Comparison of ENCODE assay signal across 20 cellular contexts in the genomic region with DNA sequence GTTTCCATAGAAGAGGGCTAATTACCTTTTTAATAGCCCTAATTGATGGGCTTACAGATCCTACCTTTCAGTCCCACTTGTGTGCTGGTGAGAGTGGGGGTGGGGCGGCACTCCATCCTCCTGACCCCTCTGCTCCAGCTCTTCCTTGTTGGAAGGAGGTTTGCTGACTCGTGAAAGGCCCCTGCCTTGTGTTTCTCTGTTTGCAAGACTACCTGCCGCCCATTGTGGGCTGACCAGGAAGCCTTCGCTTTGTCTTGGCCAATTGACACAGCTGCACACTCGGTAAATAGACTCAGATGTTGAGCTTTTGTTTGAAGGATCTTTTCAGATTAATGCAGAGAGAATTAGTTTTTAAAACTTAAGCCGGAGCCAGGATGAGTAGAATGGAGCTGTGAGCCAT.
DNase-seq lines count a peak whose midpoint lies in the region; ATAC-seq and TF ChIP-seq lines count a peak whose summit lies in the region.
"Had no signal": no experiment of that assay in that cellular context is flagged by ENCODE, and none has a peak within 500 bp of the region (broad histone marks: within the 10 kb centered on the region; RNA-seq: fewer than 3 reads in every experiment).

No MANE protein-coding gene starts in this region.

- intact Hi-C loops in left colon (cut with DNase I, micrococcal nuclease), result no loop called here

- TF ChIP-seq CTCF in GM20000 (IDR thresholded peaks at IDR 0.05; ENCODE audit: extremely low read depth, missing control alignments), result no peak

- no peak overlapping the region for H3K27ac ChIP-seq in caudate nucleus (ENCODE audit: low read depth, low read length)
- H3K27ac ChIP-seq: brain microvascular endothelial cell, foreskin keratinocyte, tibial artery had no signal

- peak; percentile 95 for DNase-seq in DMS53 (lab: John Stamatoyannopoulos, UW)
- peak; percentile 80 for DNase-seq in NCI-H1417 treated with DMSO at 0.1 percent for 48 hours (lab: John Stamatoyannopoulos, UW)
- DNase-seq in NCI-H510A treated with DMSO at 0.1 percent for 48 hours (lab: John Stamatoyannopoulos, UW), result peak; percentile 79
- DNase-seq in left colon, result no peak
- no peak for DNase-seq in GM20000 (ENCODE audit: low spot score)
- DNase-seq in caudate nucleus (lab: John Stamatoyannopoulos, UW), result no peak
- no peak for DNase-seq in NK-92 treated with Interleukin-12 subunit alpha and Interleukin-12 subunit beta, amount 100 ng/mL, for 24 hours (lab: John Stamatoyannopoulos, UW)
- DNase-seq: activated CD4-positive, alpha-beta T cell treated with anti-CD3 and anti-CD28 coated beads for 36 hours; brain microvascular endothelial cell; CD8-positive, alpha-beta T cell; cortex of kidney; foreskin keratinocyte; mesenchymal stem cell; naive thymus-derived CD4-positive, alpha-beta T cell; NCI-H2171 treated with DMSO at 0.1 percent for 48 hours; stimulated activated CD4-positive, alpha-beta T cell treated with anti-CD3 and anti-CD28 coated beads, Interleukin-1b, Interleukin-23, amount 100 ng/mL, for 48 hours; stimulated activated naive CD4-positive, alpha-beta T cell; tibial artery had no signal

- ATAC-seq in left colon (peak; percentile 48), HG03095 (IDR thresholded peaks at IDR 0.05; ENCODE audit: unreplicated experiment) (no peak)
- ATAC-seq: activated CD4-positive, alpha-beta T cell treated with anti-CD3 and anti-CD28 coated beads for 36 hours; activated T-helper 17 cell treated with anti-CD3 and anti-CD28 coated beads, Interleukin-2, amount 50 U/mL, for 72 hours; CD8-positive, alpha-beta T cell; foreskin keratinocyte; naive thymus-derived CD4-positive, alpha-beta T cell had no signal

Comparison
In these comparisons a context has a peak if more than half of its experiments do, and no peak if none do; other contexts are left out.
1. DNase-seq: peak in DMS53 (single experiment), NCI-H1417 treated with DMSO at 0.1 percent for 48 hours (single experiment) and NCI-H510A treated with DMSO at 0.1 percent for 48 hours (single experiment); none in left colon (0 of 2), GM20000 (single experiment), caudate nucleus (0 of 61) and NK-92 treated with Interleukin-12 subunit alpha and Interleukin-12 subunit beta, amount 100 ng/mL, for 24 hours (single experiment).